ENCODE assay signal across 15 cellular contexts in the genomic region with DNA sequence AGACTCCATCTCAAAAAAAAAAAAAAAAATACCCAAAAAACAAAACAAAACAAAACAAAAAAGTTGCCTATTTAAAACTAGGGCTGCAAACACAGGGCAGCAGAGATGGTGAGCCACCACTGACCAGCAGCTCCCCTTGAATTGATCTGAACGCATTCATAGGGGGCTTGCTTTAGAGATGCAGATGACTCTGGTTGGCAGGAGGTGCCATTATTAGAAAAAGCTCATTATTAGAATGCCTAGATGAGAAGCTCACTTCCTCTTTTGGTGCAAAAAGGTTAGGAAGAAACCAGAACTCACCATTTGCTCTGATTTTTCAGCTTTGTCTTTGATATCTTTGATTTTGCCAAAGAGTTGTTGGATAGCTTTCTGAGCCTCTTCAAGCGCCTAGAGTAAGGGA.
"Had no signal": no experiment of that assay in that cellular context is flagged by ENCODE, and none has a peak within 500 bp of the region (broad histone marks: within the 10 kb centered on the region; RNA-seq: fewer than 3 reads in every experiment).

No MANE protein-coding gene starts in this region.

- H3K9me3 ChIP-seq: gastrocnemius medialis, heart right ventricle, thyroid gland had no signal

- H3K27ac Mint-ChIP-seq: activated CD8-positive, alpha-beta memory T cell treated with anti-CD3 and anti-CD28 coated beads, Interleukin-2, amount 10 ng/mL, durations not matched to agents 7 days and 5 days; activated T-helper 2 cell treated with anti-CD3 and anti-CD28 coated beads, Interferon-gamma antibody, Interleukin-2, Interleukin-4, amounts not matched to agents 10 μg/mL and 5 μg/mL and 100 μg/mL, durations not matched to agents 14 hours and 24 hours and 36 hours had no signal

- H3K4me1 ChIP-seq: gastrocnemius medialis, heart right ventricle, thyroid gland had no signal

- H3K27ac ChIP-seq: gastrocnemius medialis, heart right ventricle, thyroid gland had no signal

- DNase-seq: activated CD4-positive, alpha-beta T cell treated with anti-CD3 and anti-CD28 coated beads for 1 hour; activated CD4-positive, alpha-beta T cell treated with anti-CD3 and anti-CD28 coated beads, Interleukin-2, amount 50 U/mL, for 48 hours; activated CD8-positive, alpha-beta memory T cell treated with anti-CD3 and anti-CD28 coated beads, Interleukin-2, amount 10 ng/mL, durations not matched to agents 7 days and 5 days; activated naive CD4-positive, alpha-beta T cell treated with anti-CD3 and anti-CD28 coated beads, Interleukin-2, amount 10 ng/mL, durations not matched to agents 7 days and 5 days; activated T-cell treated with anti-CD3 and anti-CD28 coated beads, Interleukin-2, amount 50 U/mL, for 1 hour; dermis blood vessel endothelial cell; gastrocnemius medialis; heart right ventricle; mammary epithelial cell; naive thymus-derived CD8-positive, alpha-beta T cell; T1000; thyroid gland had no signal

- H3K4me3 ChIP-seq: gastrocnemius medialis, heart right ventricle, thyroid gland had no signal

- H3K27me3 Mint-ChIP-seq: activated CD8-positive, alpha-beta memory T cell treated with anti-CD3 and anti-CD28 coated beads, Interleukin-2, amount 10 ng/mL, durations not matched to agents 7 days and 5 days; activated naive CD4-positive, alpha-beta T cell treated with anti-CD3 and anti-CD28 coated beads, Interleukin-2, amount 10 ng/mL, durations not matched to agents 7 days and 5 days; naive thymus-derived CD8-positive, alpha-beta T cell had no signal

- H3K27me3 ChIP-seq: gastrocnemius medialis, heart right ventricle, thyroid gland had no signal

- H3K4me3 Mint-ChIP-seq: activated CD8-positive, alpha-beta memory T cell treated with anti-CD3 and anti-CD28 coated beads, Interleukin-2, amount 10 ng/mL, durations not matched to agents 7 days and 5 days; activated naive CD4-positive, alpha-beta T cell treated with anti-CD3 and anti-CD28 coated beads, Interleukin-2, amount 10 ng/mL, durations not matched to agents 7 days and 5 days; naive thymus-derived CD8-positive, alpha-beta T cell; stimulated activated effector memory CD8-positive, alpha-beta T cell treated with anti-CD3 and anti-CD28 coated beads, Interleukin-12 subunit alpha, Interleukin-12 subunit beta, amount 100 ng/mL, for 72 hours had no signal

- ATAC-seq: activated CD8-positive, alpha-beta memory T cell treated with anti-CD3 and anti-CD28 coated beads, Interleukin-2, amount 10 ng/mL, durations not matched to agents 7 days and 5 days; gastrocnemius medialis; heart right ventricle; left lobe of liver; naive thymus-derived CD8-positive, alpha-beta T cell; stimulated activated effector memory CD8-positive, alpha-beta T cell treated with anti-CD3 and anti-CD28 coated beads, Interleukin-12 subunit alpha, Interleukin-12 subunit beta, amount 100 ng/mL, for 72 hours had no signal
